In genomic region chr20:3707508-3707899, GRCh38 we compare ENCODE assay signal across 19 cellular contexts. TPM values are rescaled to one million over a fixed set of nuclear protein-coding genes. Genes with fewer than 3 reads are reported as not detected.
DNase-seq lines count a peak whose midpoint lies in the region; ATAC-seq and TF ChIP-seq lines count a peak whose summit lies in the region.
"Had no signal": no experiment of that assay in that cellular context is flagged by ENCODE, and none has a peak within 500 bp of the region (broad histone marks: within the 10 kb centered on the region; RNA-seq: fewer than 3 reads in every experiment).

No MANE protein-coding gene starts in this region.

- H3K4me3 ChIP-seq in H7 (ENCODE audit: insufficient read depth, low read depth, low read length) (no peak overlapping the region), tibial artery (no peak overlapping the region), smooth muscle cell (no peak overlapping the region), vagina (no peak overlapping the region)
- H3K4me3 ChIP-seq: GM12878, GM23338, HAP-1 had no signal

- H3K36me3 ChIP-seq in H7 (replicated peaks; ENCODE audit: control insufficient read depth, insufficient read depth, low read length) (no peaks in the 10 kb centered on the region), tibial artery (no peaks in the 10 kb centered on the region), smooth muscle cell (ENCODE audit: low read depth) (no peaks in the 10 kb centered on the region), vagina (no peaks in the 10 kb centered on the region)
- H3K36me3 ChIP-seq: BE2C, HAP-1 had no signal

- H3K36me3 Mint-ChIP-seq in dendritic cell treated with granulocyte-macrophage colony-stimulating factor and Interleukin-4, amounts not matched to agents 40 ng/mL and 50 ng/mL, for 4 days (ENCODE audit: low read depth) = peaks cover 95% of the 10 kb centered on the region
- no peaks in the 10 kb centered on the region for H3K36me3 Mint-ChIP-seq in osteocyte (ENCODE audit: unreplicated experiment)
- H3K36me3 Mint-ChIP-seq: CD4-positive, alpha-beta memory T cell had no signal

- H3K4me1 ChIP-seq in tibial artery (peaks cover 0 to 20% (median 12%) of the 10 kb centered on the region in 4 donors), smooth muscle cell (ENCODE audit: low read depth) (no peaks in the 10 kb centered on the region), vagina (peaks cover 14% of the 10 kb centered on the region)
- H3K4me1 ChIP-seq: BE2C, HAP-1 had no signal

- no peaks in the 10 kb centered on the region for H3K9me3 ChIP-seq in tibial artery
- no peaks in the 10 kb centered on the region for H3K9me3 ChIP-seq in smooth muscle cell (replicated peaks; ENCODE audit: low read depth)
- H3K9me3 ChIP-seq in vagina = no peaks in the 10 kb centered on the region
- H3K9me3 ChIP-seq: BE2C, HAP-1 had no signal

- ATAC-seq in GM19035 (IDR thresholded peaks at IDR 0.05; ENCODE audit: unreplicated experiment) = no peak
- ATAC-seq: GM12878, GM23338 had no signal

- no peak for TF ChIP-seq CTCF in osteocyte (IDR thresholded peaks at IDR 0.05)
- no peak for TF ChIP-seq CTCF in tibial artery (IDR thresholded peaks at IDR 0.05)
- TF ChIP-seq CTCF in smooth muscle cell (IDR thresholded peaks at IDR 0.05; ENCODE audit: borderline replicate concordance, insufficient read depth, poor library complexity, severe bottlenecking) = no peak
- no peak for TF ChIP-seq CTCF in vagina (IDR thresholded peaks at IDR 0.05)

- peak overlapping the region; percentile 13 for H3K4me3 Mint-ChIP-seq in dendritic cell treated with granulocyte-macrophage colony-stimulating factor and Interleukin-4, amounts not matched to agents 40 ng/mL and 50 ng/mL, for 4 days
- H3K4me3 Mint-ChIP-seq in osteocyte (ENCODE audit: unreplicated experiment) = no peak overlapping the region
- H3K4me3 Mint-ChIP-seq: CD4-positive, alpha-beta memory T cell; GM23338; HFFc6 had no signal

- no peak overlapping the region for H2AFZ ChIP-seq in smooth muscle cell (ENCODE audit: low read depth)
- H2AFZ ChIP-seq: GM23338 had no signal

- WGBS in smooth muscle cell (ENCODE audit: low lambda C conversion rate) = 90% methylated on average over 3 of the region's 3 CpGs

- no peaks in the 10 kb centered on the region for H4K20me1 ChIP-seq in smooth muscle cell (ENCODE audit: low read depth)

- H3K27ac ChIP-seq in tibial artery (peak overlapping the region; percentile 6 to 60), smooth muscle cell (ENCODE audit: low read depth) (no peak overlapping the region), vagina (no peak overlapping the region)
- H3K27ac ChIP-seq: C4-2B had no signal

- H3K9me3 Mint-ChIP-seq in dendritic cell treated with granulocyte-macrophage colony-stimulating factor and Interleukin-4, amounts not matched to agents 40 ng/mL and 50 ng/mL, for 4 days = no peaks in the 10 kb centered on the region
- H3K9me3 Mint-ChIP-seq in osteocyte (ENCODE audit: unreplicated experiment) = no peaks in the 10 kb centered on the region
- H3K9me3 Mint-ChIP-seq: CD4-positive, alpha-beta memory T cell; GM23338; HFFc6 had no signal

- H3K79me2 ChIP-seq in smooth muscle cell (ENCODE audit: low read depth) = no peaks in the 10 kb centered on the region

- peaks cover 52% of the 10 kb centered on the region for H3K4me1 Mint-ChIP-seq in dendritic cell treated with granulocyte-macrophage colony-stimulating factor and Interleukin-4, amounts not matched to agents 40 ng/mL and 50 ng/mL, for 4 days (ENCODE audit: low read depth)
- H3K4me1 Mint-ChIP-seq in osteocyte (ENCODE audit: unreplicated experiment) = peaks cover 24% of the 10 kb centered on the region
- H3K4me1 Mint-ChIP-seq: GM23338 had no signal

- no peak for TF ChIP-seq POLR2A in vagina (IDR thresholded peaks at IDR 0.05)

- DNase-seq in H7 (peak; percentile 7), osteocyte (ENCODE audit: extremely low spot score, unreplicated experiment) (no peak), tibial artery (no peak), NCI-H510A treated with DMSO at 0.1 percent for 48 hours (lab: John Stamatoyannopoulos, UW) (no peak), smooth muscle cell (lab: John Stamatoyannopoulos, UW; ENCODE audit: unreplicated experiment) (no peak), vagina (ENCODE audit: extremely low spot score in 2 of 2) (no peak)
- DNase-seq: BE2C; CD4-positive, alpha-beta memory T cell; DMS79; KBM-7 had no signal

- H3K4me2 ChIP-seq in smooth muscle cell = no peak overlapping the region
- H3K4me2 ChIP-seq: GM23338 had no signal

- H3F3A ChIP-seq in smooth muscle cell (ENCODE audit: low read depth) = no peaks in the 10 kb centered on the region

- H3K27me3 Mint-ChIP-seq in dendritic cell treated with granulocyte-macrophage colony-stimulating factor and Interleukin-4, amounts not matched to agents 40 ng/mL and 50 ng/mL, for 4 days = peaks cover 5% of the 10 kb centered on the region
- no peaks in the 10 kb centered on the region for H3K27me3 Mint-ChIP-seq in osteocyte (ENCODE audit: unreplicated experiment)

- intact Hi-C loops in dendritic cell treated with granulocyte-macrophage colony-stimulating factor and Interleukin-4, amounts not matched to agents 40 ng/mL and 50 ng/mL, for 4 days (cut with micrococcal nuclease) = no loop called here
- intact Hi-C loops in tibial artery (cut with DNase I; ENCODE audit: low total_unique reads) (no loop called here), vagina (cut with DNase I) (no loop called here)

- peak overlapping the region; percentile 3 for H3K27ac Mint-ChIP-seq in dendritic cell treated with granulocyte-macrophage colony-stimulating factor and Interleukin-4, amounts not matched to agents 40 ng/mL and 50 ng/mL, for 4 days
- H3K27ac Mint-ChIP-seq in osteocyte (ENCODE audit: unreplicated experiment) = peak overlapping the region; percentile 63
- H3K27ac Mint-ChIP-seq: GM23338, HFFc6 had no signal

- H3K27me3 ChIP-seq in H7 (ENCODE audit: control insufficient read depth, insufficient read depth, low read length) (no peaks in the 10 kb centered on the region), tibial artery (no peaks in the 10 kb centered on the region), smooth muscle cell (ENCODE audit: low read depth) (no peaks in the 10 kb centered on the region), vagina (no peaks in the 10 kb centered on the region)
- H3K27me3 ChIP-seq: BE2C had no signal

- no peak overlapping the region for H3K9ac ChIP-seq in smooth muscle cell (ENCODE audit: low read depth)

RNA-seq across cellular contexts. Expression of gene SIGLEC1, which starts 4.9 kb away (rescaled TPM):
- not detected in 2 replicates for total RNA-seq in H7 (2014; rRNA removed; shearing (Covaris generic))
- total RNA-seq in osteocyte = 0.21 TPM in 2 replicates
- total RNA-seq in smooth muscle cell = not detected in 2 replicates
- not detected in 2 replicates for polyA plus RNA-seq in smooth muscle cell
- total RNA-seq in vagina = 8.8 TPM
- total RNA-seq: G401, GM23338, HFFc6 had no signal
- polyA plus RNA-seq: AG04450; CD4-positive, alpha-beta memory T cell; GM12878; GM23338 had no signal

RNA-seq across cellular contexts. Expression of gene HSPA12B, which starts 25.0 kb away (rescaled TPM):
- total RNA-seq in H7 (2014; rRNA removed; shearing (Covaris generic)) = 0.97 and 2.4 TPM in 2 replicates
- total RNA-seq in osteocyte (not detected in 2 replicates), smooth muscle cell (0.04 and 0.40 TPM in 2 replicates), vagina (21.6 TPM)
- polyA plus RNA-seq in smooth muscle cell = 0.72 and 1.0 TPM in 2 replicates
- total RNA-seq: CD4-positive, alpha-beta memory T cell; G401; GM12878; HFFc6 had no signal

RNA-seq across cellular contexts. Expression of gene ADAM33, which starts 25.7 kb away (rescaled TPM):
- 3.3 and 5.5 TPM in 2 replicates for total RNA-seq in H7 (2014; rRNA removed; shearing (Covaris generic))
- total RNA-seq in osteocyte (32.0 and 34.7 TPM in 2 replicates), smooth muscle cell (5.1 and 8.0 TPM in 2 replicates), vagina (119 TPM)
- polyA plus RNA-seq in smooth muscle cell = 5.8 and 7.4 TPM in 2 replicates
- total RNA-seq: CD4-positive, alpha-beta memory T cell; G401; GM12878 had no signal
- polyA plus RNA-seq: CD4-positive, alpha-beta memory T cell; GM12878 had no signal

RNA-seq across cellular contexts. Expression of gene GFRA4, which starts 44.3 kb away (rescaled TPM):
- not detected in 2 replicates for total RNA-seq in H7 (2014; rRNA removed; shearing (Covaris generic))
- total RNA-seq in osteocyte (not detected in 2 replicates), smooth muscle cell (not detected in 2 replicates), vagina (not detected)
- polyA plus RNA-seq in smooth muscle cell = not detected in 2 replicates
- total RNA-seq: CD4-positive, alpha-beta memory T cell; G401; GM12878; GM23338; HFFc6 had no signal
- polyA plus RNA-seq: AG04450; CD4-positive, alpha-beta memory T cell; GM23338 had no signal

Comparison
In these comparisons a context has a peak if more than half of its experiments do, and no peak if none do; other contexts are left out.
1. H3K27ac ChIP-seq: peak in tibial artery (2 of 2); none in smooth muscle cell (single experiment) and vagina (single experiment).